In the genomic region with DNA sequence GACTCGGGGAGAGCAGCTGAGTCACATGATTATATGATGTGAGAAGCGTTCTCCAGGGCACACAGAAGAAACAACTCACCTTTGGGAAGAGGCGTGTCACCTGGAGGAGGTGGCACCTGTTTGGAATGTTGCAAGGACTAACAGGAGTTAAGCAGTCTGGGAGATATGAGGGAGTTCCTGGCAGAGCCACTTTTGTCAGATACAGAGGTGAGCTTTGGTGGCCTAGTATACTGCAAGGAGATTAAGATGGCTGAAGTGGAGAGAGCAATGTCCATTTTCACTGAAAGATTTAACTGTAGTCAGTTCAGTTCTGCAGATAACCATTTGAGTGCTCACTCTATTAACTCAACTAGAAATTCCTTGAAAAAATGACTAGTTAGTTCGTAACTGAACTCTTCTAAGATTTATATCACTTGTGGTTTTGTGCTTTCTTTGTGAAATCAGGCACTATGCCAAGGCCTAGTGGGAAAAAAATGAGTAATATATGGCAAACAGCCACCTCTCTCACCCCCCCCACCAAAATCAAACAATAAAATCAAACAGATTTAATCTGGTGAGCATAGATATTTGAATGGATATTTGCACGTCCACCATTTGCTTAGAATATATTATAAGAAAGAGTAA, we compare ENCODE assay signal across 10 cellular contexts.
DNase-seq lines count a peak whose midpoint lies in the region; ATAC-seq and TF ChIP-seq lines count a peak whose summit lies in the region.
"Had no signal": no experiment of that assay in that cellular context is flagged by ENCODE, and none has a peak within 500 bp of the region (broad histone marks: within the 10 kb centered on the region; RNA-seq: fewer than 3 reads in every experiment).

No MANE protein-coding gene starts in this region.

- peak; percentile 60 for DNase-seq in Daoy (ENCODE audit: low read depth)
- DNase-seq in LoVo (ENCODE audit: low spot score) = peak; percentile 38
- DNase-seq in astrocyte of the spinal cord (ENCODE audit: low read depth, low spot score) = peak; percentile 73
- DNase-seq in omental fat pad (ENCODE audit: low spot score) = no peak
- DNase-seq in epidermal melanocyte (ENCODE audit: insufficient read length, low spot score) = no peak
- no peak for DNase-seq in KG1 (lab: John Stamatoyannopoulos, UW)
- DNase-seq: SW 1271, tibial artery had no signal

- ATAC-seq in omental fat pad (ENCODE audit: low FRiP score) (peak; percentile 27), HG03025 (IDR thresholded peaks at IDR 0.05; ENCODE audit: low FRiP score, unreplicated experiment) (no peak), GM21447 (IDR thresholded peaks at IDR 0.05; ENCODE audit: unreplicated experiment) (no peak)

- in situ Hi-C loops in astrocyte of the spinal cord (cut with HindIII; ENCODE audit: low sequenced_read_pairs) = no loop called here

- TF ChIP-seq CTCF in astrocyte of the spinal cord (IDR thresholded peaks at IDR 0.05; ENCODE audit: low read depth, low read length) (no peak), omental fat pad (IDR thresholded peaks at IDR 0.05) (no peak)

- H3K4me3 ChIP-seq in astrocyte of the spinal cord (ENCODE audit: low read depth, low read length) = no peak overlapping the region
- H3K4me3 ChIP-seq: tibial artery had no signal

Comparison
In these comparisons a context has a peak if more than half of its experiments do, and no peak if none do; other contexts are left out.
1. DNase-seq: peak in Daoy (single experiment), LoVo (single experiment) and astrocyte of the spinal cord (single experiment); none in omental fat pad (single experiment), epidermal melanocyte (single experiment) and KG1 (single experiment).